In the genomic region with DNA sequence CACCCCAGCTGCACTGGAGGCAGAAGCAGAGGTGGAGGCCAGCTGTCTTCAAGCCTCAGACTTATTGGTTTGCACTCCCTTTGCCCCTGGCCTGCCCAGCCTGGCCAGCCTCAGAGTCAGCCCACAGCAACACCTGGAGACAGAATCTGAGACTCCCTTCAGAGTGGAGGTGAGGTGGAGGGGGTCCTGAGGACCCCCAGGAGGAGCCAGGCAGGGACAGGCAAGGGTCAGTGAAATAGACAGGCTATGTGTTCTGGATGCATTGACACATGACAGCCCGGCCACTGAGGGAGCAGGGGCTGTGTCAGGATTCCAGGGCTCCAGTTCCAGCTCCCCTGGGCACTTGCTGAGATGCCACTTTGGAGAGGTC, we compare ENCODE assay signal across 25 cellular contexts.
DNase-seq lines count a peak whose midpoint lies in the region; ATAC-seq and TF ChIP-seq lines count a peak whose summit lies in the region.
"Had no signal": no experiment of that assay in that cellular context is flagged by ENCODE, and none has a peak within 500 bp of the region (broad histone marks: within the 10 kb centered on the region; RNA-seq: fewer than 3 reads in every experiment).

No MANE protein-coding gene starts in this region.

- H3K9me3 Mint-ChIP-seq in GM23338 (peaks cover 7% of the 10 kb centered on the region), osteocyte (ENCODE audit: unreplicated experiment) (peaks cover 7% of the 10 kb centered on the region)
- H3K9me3 Mint-ChIP-seq: CD4-positive, CD25-positive, alpha-beta regulatory T cell had no signal

- no peak overlapping the region for H3K4me3 ChIP-seq in BE2C (ENCODE audit: low read depth, low read length)
- H3K4me3 ChIP-seq in GM23338 = no peak overlapping the region
- H3K4me3 ChIP-seq in SK-N-SH (ENCODE audit: low read depth in 2 of 2, low read length in 1 of 2) = no peak overlapping the region
- H3K4me3 ChIP-seq: A549, BLaER1, GM12878 had no signal

- H3K9me3 ChIP-seq in BE2C (peaks cover 9% of the 10 kb centered on the region), SK-N-SH (no peaks in the 10 kb centered on the region)
- H3K9me3 ChIP-seq: A549, BLaER1 had no signal

- peaks cover 20% of the 10 kb centered on the region for H3K4me1 Mint-ChIP-seq in GM23338
- H3K4me1 Mint-ChIP-seq in osteocyte (ENCODE audit: unreplicated experiment) = no peaks in the 10 kb centered on the region
- H3K4me1 Mint-ChIP-seq: B cell; CD14-positive monocyte; CD4-positive, alpha-beta memory T cell; CD4-positive, CD25-positive, alpha-beta regulatory T cell; CD8-positive, alpha-beta memory T cell had no signal

- DNase-seq in BE2C = peak; percentile 99
- no peak for DNase-seq in GM23338 (ENCODE audit: low spot score)
- DNase-seq in islet precursor cell = peak; percentile 43
- DNase-seq in osteocyte (ENCODE audit: extremely low spot score, unreplicated experiment) = peak; percentile 54
- DNase-seq in ecto neural progenitor cell (ENCODE audit: low spot score) = no peak
- no peak for DNase-seq in SK-N-SH
- DNase-seq: AML-193; C1 segment of cervical spinal cord; CD4-positive, alpha-beta memory T cell; CD4-positive, CD25-positive, alpha-beta regulatory T cell; CD8-positive, alpha-beta memory T cell; COR-L47; DMS 273 treated with DMSO at 0.1 percent for 48 hours; DMS153; DMS53; DMS79; DND-41; EL; GDM1 had no signal

- no peaks in the 10 kb centered on the region for H3K79me2 ChIP-seq in GM23338 (replicated peaks; ENCODE audit: insufficient read depth)
- no peaks in the 10 kb centered on the region for H3K79me2 ChIP-seq in SK-N-SH (ENCODE audit: insufficient read depth)

- no peak overlapping the region for H3K27ac ChIP-seq in GM23338 (ENCODE audit: low read depth)
- no peak overlapping the region for H3K27ac ChIP-seq in SK-N-SH (ENCODE audit: low read depth in 2 of 2, low read length in 1 of 2)
- H3K27ac ChIP-seq: A549, BLaER1 had no signal

- H2AFZ ChIP-seq in GM23338 (peak overlapping the region; percentile 98; the same call in 1 of the 2 replicates), SK-N-SH (ENCODE audit: low read depth) (no peak overlapping the region)

- CTCF ChIA-PET in SK-N-SH (lab: Yijun Ruan, JAX) = interaction anchor here (0.5 to 3.3 kb wide), 4 partner anchors 10 to 237 kb away, joined by 3 to 9 read pairs (median 4); no protein-coding TSS in a partner anchor

- peaks cover 3% of the 10 kb centered on the region for H3K27me3 Mint-ChIP-seq in GM23338 (ENCODE audit: insufficient read depth, low read depth, poor library complexity)
- no peaks in the 10 kb centered on the region for H3K27me3 Mint-ChIP-seq in osteocyte (ENCODE audit: unreplicated experiment)
- H3K27me3 Mint-ChIP-seq: CD8-positive, alpha-beta memory T cell had no signal

- H3K4me3 Mint-ChIP-seq in GM23338 (no peak overlapping the region), osteocyte (ENCODE audit: unreplicated experiment) (no peak overlapping the region)
- H3K4me3 Mint-ChIP-seq: B cell; CD14-positive monocyte; CD4-positive, alpha-beta memory T cell; CD4-positive, CD25-positive, alpha-beta regulatory T cell; CD8-positive, alpha-beta memory T cell had no signal

- H3K4me2 ChIP-seq in GM23338 (peak overlapping the region; percentile 70), SK-N-SH (no peak overlapping the region)
- H3K4me2 ChIP-seq: A549, BLaER1 had no signal

- H3K9me2 ChIP-seq in GM23338 (ENCODE audit: insufficient read depth) (0 out of 2 replicates have a peak, but pooled peaks cover 5% of the 10 kb centered on the region), SK-N-SH (no peaks in the 10 kb centered on the region)

- H3K27ac Mint-ChIP-seq in GM23338 = no peak overlapping the region
- no peak overlapping the region for H3K27ac Mint-ChIP-seq in osteocyte (ENCODE audit: unreplicated experiment)
- H3K27ac Mint-ChIP-seq: B cell; CD14-positive monocyte; CD4-positive, alpha-beta memory T cell; CD4-positive, CD25-positive, alpha-beta regulatory T cell; CD8-positive, alpha-beta memory T cell had no signal

- H3F3A ChIP-seq in GM23338 (replicated peaks; ENCODE audit: low read depth) (no peaks in the 10 kb centered on the region), SK-N-SH (replicated peaks; ENCODE audit: insufficient read depth) (no peaks in the 10 kb centered on the region)

- no peak for TF ChIP-seq RAD21 in SK-N-SH (IDR thresholded peaks at IDR 0.05; ENCODE audit: low read length)

- H3K36me3 Mint-ChIP-seq in GM23338 (ENCODE audit: low read depth) (peaks cover 8% of the 10 kb centered on the region; the same call in 2 of the 3 replicates), osteocyte (ENCODE audit: unreplicated experiment) (no peaks in the 10 kb centered on the region)
- H3K36me3 Mint-ChIP-seq: CD14-positive monocyte; CD4-positive, alpha-beta memory T cell; CD4-positive, CD25-positive, alpha-beta regulatory T cell; CD8-positive, alpha-beta memory T cell had no signal

- no peak for TF ChIP-seq EP300 in SK-N-SH (IDR thresholded peaks at IDR 0.05; ENCODE audit: borderline replicate concordance in 1 of 2, low read depth in 1 of 2, low read length in 1 of 2)

- H4K20me1 ChIP-seq in GM23338 (replicated peaks; ENCODE audit: insufficient read depth) = no peaks in the 10 kb centered on the region
- H4K20me1 ChIP-seq in SK-N-SH (ENCODE audit: insufficient read depth) = no peaks in the 10 kb centered on the region
- H4K20me1 ChIP-seq: BLaER1 had no signal

- no peak overlapping the region for H3K9ac ChIP-seq in SK-N-SH
- H3K9ac ChIP-seq: BLaER1 had no signal

- TF ChIP-seq CTCF in BE2C (IDR thresholded peaks at IDR 0.05; ENCODE audit: low read depth, low read length) (no peak), GM23338 (conservative IDR thresholded peaks at IDR 0.05; ENCODE audit: low read depth in 2 of 2) (no peak), osteocyte (IDR thresholded peaks at IDR 0.05) (no peak), SK-N-SH (IDR thresholded peaks at IDR 0.05) (no peak)

- 0% methylated on average over 1 of the region's 1 CpG for WGBS in SK-N-SH (ENCODE audit: low lambda C conversion rate)

- ATAC-seq in GM23338 = no peak
- ATAC-seq in HG03460 (IDR thresholded peaks at IDR 0.05; ENCODE audit: unreplicated experiment) = no peak
- ATAC-seq: A549, GM12878 had no signal

- POLR2A ChIA-PET in SK-N-SH (lab: Yijun Ruan, JAX) = no interaction called here

- H3K4me1 ChIP-seq in BE2C (peaks cover 12% of the 10 kb centered on the region), GM23338 (ENCODE audit: insufficient read depth) (peaks cover 18% of the 10 kb centered on the region), SK-N-SH (ENCODE audit: control insufficient read depth in 1 of 2, insufficient read depth in 2 of 2, low read depth in 1 of 2, low read length in 1 of 2) (no peaks in the 10 kb centered on the region; a peak in 1 of 4 replicates)
- H3K4me1 ChIP-seq: A549, BLaER1 had no signal

- no peaks in the 10 kb centered on the region for H3K27me3 ChIP-seq in BE2C
- no peaks in the 10 kb centered on the region for H3K27me3 ChIP-seq in GM23338 (ENCODE audit: insufficient read depth)
- no peaks in the 10 kb centered on the region for H3K27me3 ChIP-seq in SK-N-SH (ENCODE audit: insufficient read depth)
- H3K27me3 ChIP-seq: BLaER1 had no signal

- no peaks in the 10 kb centered on the region for H3K36me3 ChIP-seq in BE2C
- H3K36me3 ChIP-seq in GM23338 (ENCODE audit: insufficient read depth) = no peaks in the 10 kb centered on the region; the same call in 1 of the 2 replicates
- peaks cover 0 to under 1% of the 10 kb centered on the region in 2 experiments for H3K36me3 ChIP-seq in SK-N-SH (replicated peaks in 1 of 2; ENCODE audit: control insufficient read depth in 1 of 2, insufficient read depth in 2 of 2, low read length in 1 of 2)
- H3K36me3 ChIP-seq: BLaER1 had no signal

TF ChIP-seq in GM23338, 12 proteins besides CTCF, POLR2A, EP300 and RAD21:
- TF ChIP-seq, protein P1, sequence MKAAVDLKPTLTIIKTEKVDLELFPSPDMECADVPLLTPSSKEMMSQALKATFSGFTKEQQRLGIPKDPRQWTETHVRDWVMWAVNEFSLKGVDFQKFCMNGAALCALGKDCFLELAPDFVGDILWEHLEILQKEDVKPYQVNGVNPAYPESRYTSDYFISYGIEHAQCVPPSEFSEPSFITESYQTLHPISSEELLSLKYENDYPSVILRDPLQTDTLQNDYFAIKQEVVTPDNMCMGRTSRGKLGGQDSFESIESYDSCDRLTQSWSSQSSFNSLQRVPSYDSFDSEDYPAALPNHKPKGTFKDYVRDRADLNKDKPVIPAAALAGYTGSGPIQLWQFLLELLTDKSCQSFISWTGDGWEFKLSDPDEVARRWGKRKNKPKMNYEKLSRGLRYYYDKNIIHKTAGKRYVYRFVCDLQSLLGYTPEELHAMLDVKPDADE (IDR thresholded peaks at IDR 0.05) = no peak
- no peak for TF ChIP-seq NANOG (IDR thresholded peaks at IDR 0.05; ENCODE audit: borderline replicate concordance)

TF ChIP-seq in SK-N-SH, 30 proteins besides CTCF, POLR2A, EP300 and RAD21 (continues in another document):
- TF ChIP-seq MEF2A (IDR thresholded peaks at IDR 0.05; ENCODE audit: borderline replicate concordance, low read depth) (no peak), RXRA (IDR thresholded peaks at IDR 0.05; ENCODE audit: borderline replicate concordance, low read depth) (no peak), NFIC (IDR thresholded peaks at IDR 0.05; ENCODE audit: borderline replicate concordance) (no peak), FOXJ3 (CRISPR knock-in tag; IDR thresholded peaks at IDR 0.05) (no peak), CHD2 (IDR thresholded peaks at IDR 0.05; ENCODE audit: low read length, partially characterized antibody) (no peak), ELF1 (IDR thresholded peaks at IDR 0.05) (no peak), SMC3 (IDR thresholded peaks at IDR 0.05; ENCODE audit: low read depth, low read length) (no peak), IRF3 (IDR thresholded peaks at IDR 0.05; ENCODE audit: low read depth, low read length) (no peak), YY1 (IDR thresholded peaks at IDR 0.05; ENCODE audit: low read depth) (no peak), EZH2phosphoT487 (IDR thresholded peaks at IDR 0.05; ENCODE audit: borderline replicate concordance, low read depth) (no peak), RFX5 (IDR thresholded peaks at IDR 0.05; ENCODE audit: low read length) (no peak)
- TF ChIP-seq, protein P2, sequence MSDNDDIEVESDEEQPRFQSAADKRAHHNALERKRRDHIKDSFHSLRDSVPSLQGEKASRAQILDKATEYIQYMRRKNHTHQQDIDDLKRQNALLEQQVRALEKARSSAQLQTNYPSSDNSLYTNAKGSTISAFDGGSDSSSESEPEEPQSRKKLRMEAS (IDR thresholded peaks at IDR 0.05; ENCODE audit: low read depth) = no peak

Comparison
In these comparisons a context has a peak if more than half of its experiments do, and no peak if none do; other contexts are left out.
1. DNase-seq: peak in BE2C (single experiment), islet precursor cell (single experiment) and osteocyte (single experiment); none in GM23338 (single experiment), ecto neural progenitor cell (single experiment) and SK-N-SH (single experiment).